In genomic region chrX:18985186-18985435, GRCh38 we compare ENCODE assay signal across 8 cellular contexts. TPM values are rescaled to one million over a fixed set of nuclear protein-coding genes. Genes with fewer than 3 reads are reported as not detected.
DNase-seq lines count a peak whose midpoint lies in the region; ATAC-seq and TF ChIP-seq lines count a peak whose summit lies in the region.

No MANE protein-coding gene starts in this region.

- no peaks in the 10 kb centered on the region; the same call in 1 of the 2 replicates for H3K36me3 Mint-ChIP-seq in HFFc6 (ENCODE audit: low read depth)
- H3K36me3 Mint-ChIP-seq in memory B cell: no peaks in the 10 kb centered on the region

- H3K27ac ChIP-seq in angular gyrus (ENCODE audit: low read depth, low read length): peak overlapping the region; percentile 59

- peaks cover 2% of the 10 kb centered on the region; the same call in 1 of the 2 replicates for H3K27me3 Mint-ChIP-seq in HFFc6 (ENCODE audit: insufficient read depth)
- no peaks in the 10 kb centered on the region for H3K27me3 Mint-ChIP-seq in memory B cell

- H3K4me3 Mint-ChIP-seq in HFFc6: peak overlapping the region; percentile 92
- peak overlapping the region; percentile 88 for H3K4me3 Mint-ChIP-seq in memory B cell

- H3K4me1 Mint-ChIP-seq in HFFc6 (ENCODE audit: low read depth) (peaks cover 26% of the 10 kb centered on the region), memory B cell (peaks cover 7% of the 10 kb centered on the region)

- no peak for ATAC-seq in memory B cell (ENCODE audit: low read depth)

- H3K4me3 ChIP-seq in AG04449 (ENCODE audit: low read depth, low read length): peak overlapping the region; percentile 66

- TF ChIP-seq CTCF in AG04449 (IDR thresholded peaks at IDR 0.05; ENCODE audit: insufficient read depth, low read length, missing control alignments): no peak
- no peak for TF ChIP-seq CTCF in HFFc6 (IDR thresholded peaks at IDR 0.05)

- CTCF ChIA-PET in AG04449 (lab: Yijun Ruan, JAX): interaction anchor here (0.7 to 2.3 kb wide), 5 partner anchors 10 to 45 kb away, joined by 3 to 12 read pairs (median 3); no protein-coding TSS in a partner anchor

- H3K27ac Mint-ChIP-seq in HFFc6 (peak overlapping the region; percentile 88), memory B cell (peak overlapping the region; percentile 95)

- DNase-seq in AG04449 (ENCODE audit: low read depth, low spot score) (no peak), HFFc6 (no peak), memory B cell (ENCODE audit: low spot score in 2 of 2) (no peak), GOT3 (lab: John Stamatoyannopoulos, UW) (no peak), NCI-H2029 treated with DMSO at 0.1 percent for 48 hours (lab: John Stamatoyannopoulos, UW) (no peak), NCI-H187 (lab: John Stamatoyannopoulos, UW) (no peak)
- no peak for DNase-seq in stimulated activated naive CD4-positive, alpha-beta T cell treated with Interleukin-2 at 50 U/mL for 16 hours (lab: John Stamatoyannopoulos, UW)

- H3K9me3 Mint-ChIP-seq in HFFc6 (no peaks in the 10 kb centered on the region), memory B cell (no peaks in the 10 kb centered on the region)

- POLR2A ChIA-PET in AG04449 (lab: Yijun Ruan, JAX): interaction anchor here (0.9 kb wide), 1 partner anchor 9 kb away, joined by 3 read pairs; no protein-coding TSS in a partner anchor

RNA-seq across cellular contexts. Expression of gene PHKA2, which starts 1.2 kb away (rescaled TPM):
- 10 to 100 TPM; 12.2 to 18.2 (median 16.9) TPM for total RNA-seq in HFFc6 (2021; fragmentation: NEBNext Ultra II Directional; extraction: Animal tissue kit (Norgen Biotek cat#: 25700))
